Comparison of ENCODE assay signal across 7 cellular contexts in the genomic region with DNA sequence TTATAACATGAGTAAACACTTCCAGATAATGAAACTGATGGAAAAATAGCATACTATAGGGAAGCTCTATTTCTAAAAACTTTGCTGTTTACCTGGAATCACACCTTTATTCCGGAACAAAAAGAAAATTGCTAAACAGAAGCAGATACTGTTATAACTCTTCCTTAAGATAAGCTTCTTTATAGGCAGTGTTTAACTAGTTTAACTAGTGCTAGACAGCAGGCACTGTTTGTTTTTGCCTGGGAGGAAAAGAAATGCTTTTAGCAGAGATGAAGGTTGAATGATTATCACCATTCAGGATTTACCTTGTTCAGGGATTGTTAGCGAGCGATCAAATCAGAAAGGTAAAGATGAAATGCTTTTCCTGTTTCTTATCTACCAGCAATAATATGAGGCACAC. TPM values are rescaled to one million over a fixed set of nuclear protein-coding genes. Genes with fewer than 3 reads are reported as not detected.
DNase-seq lines count a peak whose midpoint lies in the region; ATAC-seq, FAIRE-seq and TF ChIP-seq lines count a peak whose summit lies in the region.
"Not testable (repeated sequence)": the region's sequence is repeated elsewhere in the genome, so short reads cannot be mapped to it uniquely, and the experiment has no call there.

No MANE protein-coding gene starts in this region.

- H3K9ac ChIP-seq in colonic mucosa (ENCODE audit: low read depth in 2 of 2, low read length in 2 of 2); HepG2 (ENCODE audit: insufficient read depth, low read depth, low read length): not testable (repeated sequence)

- peaks cover 74% of the 10 kb centered on the region for H4K20me1 ChIP-seq in hepatocyte (ENCODE audit: insufficient read depth, poor library complexity, severe bottlenecking)
- H4K20me1 ChIP-seq in HepG2 (ENCODE audit: insufficient read depth, low read length), result not testable (repeated sequence)

- H3K27me3 ChIP-seq in Caco-2 (replicated peaks; ENCODE audit: control insufficient read depth, insufficient read depth, low read length); colonic mucosa; hepatocyte; HepG2 (ENCODE audit: control insufficient read depth in 1 of 2, insufficient read depth in 2 of 2, low read length in 2 of 2); small intestine (ENCODE audit: control insufficient read depth in 2 of 2, insufficient read depth in 2 of 2, low read length in 2 of 2): not testable (repeated sequence)

- intact Hi-C loops in Caco-2 (cut with micrococcal nuclease; ENCODE audit: unreplicated experiment); colonic mucosa (cut with DNase I); HepG2 (cut with micrococcal nuclease; ENCODE audit: unreplicated experiment); mucosa of descending colon (cut with DNase I, micrococcal nuclease): not testable (repeated sequence)

- H3K79me2 ChIP-seq in hepatocyte (peaks cover 86% of the 10 kb centered on the region), HepG2 (ENCODE audit: insufficient read depth, low read length) (peaks cover 54% of the 10 kb centered on the region)

- H3K4me2 ChIP-seq in hepatocyte (peak overlapping the region; percentile 57), HepG2 (ENCODE audit: low read depth, low read length) (peak overlapping the region; percentile 25; the same call in 1 of the 2 replicates)

- H2AFZ ChIP-seq in hepatocyte; HepG2 (ENCODE audit: low read length): not testable (repeated sequence)

- in situ Hi-C loops in HepG2 (cut with HindIII; ENCODE audit: extremely low pct_ligation_motif_present, low pct_unique_long_range_greater_than_20kb), result not testable (repeated sequence)

- H3K36me3 Mint-ChIP-seq in Caco-2 (ENCODE audit: insufficient read depth, unreplicated experiment), result not testable (repeated sequence)

- peak overlapping the region; percentile 10; the same call in 1 of the 2 replicates for H3K4me3 ChIP-seq in Caco-2 (ENCODE audit: low read depth, low read length)
- peak overlapping the region; percentile 6 for H3K4me3 ChIP-seq in LNCaP clone FGC (ENCODE audit: low read depth, low read length)
- H3K4me3 ChIP-seq in colonic mucosa; hepatocyte; HepG2 (replicated peaks in 1 of 3; ENCODE audit: insufficient read depth in 1 of 3, low read depth in 2 of 3, low read length in 3 of 3); mucosa of descending colon: not testable (repeated sequence)
- H3K4me3 ChIP-seq in small intestine (ENCODE audit: low read depth in 1 of 2, low read length in 2 of 2), result peak overlapping the region in 1 of 2 donors; percentile 15

- not testable (repeated sequence) for TF ChIP-seq EP300 in HepG2 (IDR thresholded peaks at IDR 0.05; ENCODE audit: low read depth in 2 of 2, low read length in 2 of 2); HepG2 (CRISPR knock-in tag; IDR thresholded peaks at IDR 0.05; ENCODE audit: borderline replicate concordance)

- not testable (repeated sequence) for FAIRE-seq in HepG2 (lab: Jason Lieb, UNC); small intestine (lab: Jason Lieb, UNC)

- not testable (repeated sequence) for TF ChIP-seq CTCF in Caco-2 (IDR thresholded peaks at IDR 0.05; ENCODE audit: insufficient read depth in 1 of 2, low read depth in 1 of 2, low read length in 1 of 2, severe bottlenecking in 1 of 2, unreplicated experiment in 1 of 2); LNCaP clone FGC (IDR thresholded peaks at IDR 0.05; ENCODE audit: control insufficient read depth, extremely low read depth, insufficient read depth); colonic mucosa (IDR thresholded peaks at IDR 0.05); hepatocyte (IDR thresholded peaks at IDR 0.05; ENCODE audit: poor library complexity); HepG2 (CRISPR knock-in tag; IDR thresholded peaks at IDR 0.05); mucosa of descending colon (IDR thresholded peaks at IDR 0.05)

- H3K27ac ChIP-seq in colonic mucosa (peak overlapping the region; percentile 76), hepatocyte (peak overlapping the region; percentile 77), HepG2 (ENCODE audit: extremely low read length, insufficient read depth, low read length) (peak overlapping the region; percentile 19)
- not testable (repeated sequence) for H3K27ac ChIP-seq in small intestine (ENCODE audit: low read depth in 1 of 2, low read length in 1 of 2)

- H3K4me3 Mint-ChIP-seq in Caco-2 (ENCODE audit: unreplicated experiment), result peak overlapping the region; percentile 18

- TF ChIP-seq POLR2A in HepG2 (IDR thresholded peaks at IDR 0.05; ENCODE audit: insufficient read depth in 1 of 2, low read depth in 2 of 2, low read length in 2 of 2), result not testable (repeated sequence)

- H3K27me3 Mint-ChIP-seq in Caco-2 (ENCODE audit: insufficient read depth, unreplicated experiment), result not testable (repeated sequence)

- 52% methylated on average over 3 of the region's 3 CpGs for WGBS in hepatocyte (ENCODE audit: low lambda C conversion rate, missing lambda C conversion rate)
- WGBS in HepG2 (ENCODE audit: low lambda C conversion rate), result 68% methylated on average over 3 of the region's 3 CpGs
- WGBS in small intestine, 3 donors, result 18 to 71% (median 44%) methylated on average over 3 of the region's 3 CpGs

- peaks cover 23% of the 10 kb centered on the region for H3K4me1 ChIP-seq in Caco-2
- H3K4me1 ChIP-seq in colonic mucosa; small intestine (ENCODE audit: control insufficient read depth in 2 of 2, insufficient read depth in 1 of 2, low read depth in 1 of 2, low read length in 1 of 2): not testable (repeated sequence)
- H3K4me1 ChIP-seq in hepatocyte (ENCODE audit: insufficient read depth), result peaks cover 30% of the 10 kb centered on the region
- peaks cover 67% of the 10 kb centered on the region for H3K4me1 ChIP-seq in HepG2 (ENCODE audit: insufficient read depth, low read length)
- peaks cover 18% of the 10 kb centered on the region for H3K4me1 ChIP-seq in mucosa of descending colon (ENCODE audit: low read depth)

- H3K9me2 ChIP-seq in hepatocyte (replicated peaks; ENCODE audit: insufficient read depth), result not testable (repeated sequence)

- not testable (repeated sequence) for H3K27ac Mint-ChIP-seq in Caco-2 (ENCODE audit: unreplicated experiment)

- not testable (repeated sequence) for H3K4me1 Mint-ChIP-seq in Caco-2 (ENCODE audit: low read depth, unreplicated experiment)

- not testable (repeated sequence) for DNase-seq in Caco-2; LNCaP clone FGC (ENCODE audit: low read depth); colonic mucosa; hepatocyte (ENCODE audit: low spot score); HepG2 (ENCODE audit: low spot score); mucosa of descending colon
- peak; percentile 37 for DNase-seq in small intestine

- not testable (repeated sequence) for TF ChIP-seq RAD21 in HepG2 (CRISPR knock-in tag; IDR thresholded peaks at IDR 0.05)

- POLR2A ChIA-PET in Caco-2 (lab: Charles Lee), result not testable (repeated sequence)
- POLR2A ChIA-PET in HepG2 (lab: Yijun Ruan, JAX), result interaction anchor here (1.4 kb wide), 1 partner anchor 287 kb away, joined by 3 read pairs; the partner anchor contains the start of gene DDX19A

- BruUV-seq in Caco-2 (replicated peaks; lab: Mats Ljungman, UMichigan); HepG2 (replicated peaks; lab: Mats Ljungman, UMichigan): not testable (repeated sequence)

- not testable (repeated sequence) for H3K36me3 ChIP-seq in Caco-2 (ENCODE audit: control insufficient read depth, insufficient read depth, low read length); colonic mucosa; hepatocyte (replicated peaks; ENCODE audit: insufficient read depth, low read depth); HepG2 (replicated peaks in 1 of 2; ENCODE audit: control insufficient read depth in 1 of 2, insufficient read depth in 2 of 2, low read length in 2 of 2); mucosa of descending colon (ENCODE audit: low read depth); small intestine (ENCODE audit: control insufficient read depth in 2 of 2, insufficient read depth in 2 of 2, low read length in 2 of 2)

- not testable (repeated sequence) for ATAC-seq in HepG2
- peak; percentile 69 for ATAC-seq in mucosa of descending colon

- not testable (repeated sequence) for H3K9me3 ChIP-seq in Caco-2; colonic mucosa; hepatocyte (ENCODE audit: low read depth); HepG2 (ENCODE audit: low read length); mucosa of descending colon; small intestine (ENCODE audit: control insufficient read depth, low read depth)

- not testable (repeated sequence) for H3K9me3 Mint-ChIP-seq in Caco-2 (ENCODE audit: unreplicated experiment)

- CTCF ChIA-PET in Caco-2 (lab: Charles Lee), result interaction anchor here (0.6 kb wide), 1 partner anchor 1847 kb away, joined by 3 read pairs; no protein-coding TSS in a partner anchor
- CTCF ChIA-PET in HepG2 (lab: Yijun Ruan, JAX; ENCODE audit: low intra/inter-chr PET ratio, low total read pairs), result not testable (repeated sequence)

RNA-seq across cellular contexts. Expression of gene PDPR, which starts 54.7 kb away (rescaled TPM):
- total RNA-seq in Caco-2 (2022) (40.2 and 42.9 TPM in 2 replicates), colonic mucosa (10 to 100 TPM; 13.7 to 18.9 TPM), hepatocyte (16.7 and 17.2 TPM in 2 replicates), HepG2 (2016; rRNA removed; fragmentation: Illumina TruSeq; extraction: Trizol) (7.2 and 19.5 TPM in 2 replicates), mucosa of descending colon (10 to 100 TPM; 21.0 to 43.6 (median 31.0) TPM)
- polyA plus RNA-seq in hepatocyte (5.3 and 6.8 TPM in 2 replicates), HepG2 (2011; rRNA removed) (29.9 and 30.6 TPM in 2 replicates), small intestine (1 to 10 TPM; 4.3 to 7.8 (median 5.8) TPM)
- 4.1 and 4.7 TPM in 2 replicates for total RNA-seq in HepG2 (2016; cell fraction: cytosol; rRNA removed; fragmentation: Illumina TruSeq; extraction: Trizol; ENCODE audit: low read depth)
- 6.8 and 18.8 TPM in 2 replicates for total RNA-seq in HepG2 (2016; cell fraction: insoluble cytoplasmic fraction; rRNA removed; fragmentation: Illumina TruSeq; extraction: Trizol)
- 3.9 TPM in 2 replicates for total RNA-seq in HepG2 (2016; cell fraction: membrane; rRNA removed; fragmentation: Illumina TruSeq; extraction: Trizol)
- 25.7 and 29.8 TPM in 2 replicates for total RNA-seq in HepG2 (2016; cell fraction: nucleus; rRNA removed; fragmentation: Illumina TruSeq; extraction: Trizol)
- polyA plus RNA-seq in HepG2 (2011; cell fraction: cytosol; rRNA removed), result 18.1 and 18.9 TPM in 2 replicates
- polyA plus RNA-seq in HepG2 (2011; cell fraction: nucleus; rRNA removed), result 46.6 and 49.7 TPM in 2 replicates
- polyA plus RNA-seq in HepG2 (2012), result 17.6 and 18.4 TPM in 2 replicates
- polyA plus RNA-seq in HepG2 (2016; cell fraction: cytosol; fragmentation: Illumina TruSeq; extraction: Trizol; ENCODE audit: low read depth), result 0.85 and 0.92 TPM in 2 replicates
- 5.4 and 6.4 TPM in 2 replicates for polyA plus RNA-seq in HepG2 (2016; cell fraction: insoluble cytoplasmic fraction; fragmentation: Illumina TruSeq; extraction: Trizol; ENCODE audit: low read depth)
- polyA plus RNA-seq in HepG2 (2016; cell fraction: membrane; fragmentation: Illumina TruSeq; extraction: Trizol; ENCODE audit: low read depth), result 1.9 TPM in 2 replicates
- polyA plus RNA-seq in HepG2 (2016; cell fraction: nucleus; fragmentation: Illumina TruSeq; extraction: Trizol; ENCODE audit: insufficient read depth, low read depth), result 41.4 and 43.2 TPM in 2 replicates
- polyA minus RNA-seq in HepG2 (2011; rRNA and poly(A)+ RNA removed; ENCODE audit: low replicate concordance), result 61.1 and 96.4 TPM in 2 replicates
- 25.1 and 32.3 TPM in 2 replicates for polyA minus RNA-seq in HepG2 (2011; cell fraction: cytosol; rRNA and poly(A)+ RNA removed)
- polyA minus RNA-seq in HepG2 (2011; cell fraction: nucleus; rRNA and poly(A)+ RNA removed), result 50.5 and 53.6 TPM in 2 replicates
